In genomic region chr7:107661081-107661864, GRCh38 we compare ENCODE assay signal across 8 cellular contexts. TPM values are rescaled to one million over a fixed set of nuclear protein-coding genes. Genes with fewer than 3 reads are reported as not detected.
A peak's percentile ranks its signal among the peaks of the same experiment; 100 is the strongest.
DNase-seq lines count a peak whose midpoint lies in the region; ATAC-seq and TF ChIP-seq lines count a peak whose summit lies in the region.

No MANE protein-coding gene starts in this region.

- peaks cover 12% of the 10 kb centered on the region for H3K27me3 Mint-ChIP-seq in endothelial cell (ENCODE audit: unreplicated experiment)

- H3K36me3 Mint-ChIP-seq in endothelial cell (ENCODE audit: low read depth, unreplicated experiment), result no peaks in the 10 kb centered on the region

- ATAC-seq in GM19397 (IDR thresholded peaks at IDR 0.05; ENCODE audit: unreplicated experiment), result peak; percentile 49
- no peak for ATAC-seq in HG02610 (IDR thresholded peaks at IDR 0.05; ENCODE audit: unreplicated experiment)

- H3K4me3 ChIP-seq in BJ (ENCODE audit: low read depth, low read length) (peak overlapping the region; percentile 54), muscle layer of colon (ENCODE audit: low read depth in 1 of 2, low read length in 2 of 2) (peak overlapping the region; percentile 61 to 71), suprapubic skin (peak overlapping the region; percentile 55)

- H3K9me3 Mint-ChIP-seq in endothelial cell (ENCODE audit: unreplicated experiment), result no peaks in the 10 kb centered on the region

- H3K4me3 Mint-ChIP-seq in endothelial cell (ENCODE audit: unreplicated experiment), result peak overlapping the region; percentile 88

- H3K27ac ChIP-seq in muscle layer of colon (ENCODE audit: low read depth, low read length) (no peak overlapping the region), suprapubic skin (no peak overlapping the region)

- H3K9ac ChIP-seq in muscle layer of colon (ENCODE audit: low read length), result no peak overlapping the region

- WGBS in suprapubic skin, result 0% methylated on average over 10 of the region's 73 CpGs

- no peak overlapping the region for H3K27ac Mint-ChIP-seq in endothelial cell (ENCODE audit: unreplicated experiment)

- H3K27me3 ChIP-seq in BJ (ENCODE audit: control insufficient read depth, insufficient read depth, low read length) (peaks cover 16% of the 10 kb centered on the region), muscle layer of colon (ENCODE audit: control insufficient read depth in 1 of 2, insufficient read depth in 2 of 2, low read length in 2 of 2) (peaks cover 13 to 30% of the 10 kb centered on the region in 2 donors), suprapubic skin (peaks cover 51% of the 10 kb centered on the region)

- no peaks in the 10 kb centered on the region for H3K9me3 ChIP-seq in muscle layer of colon (ENCODE audit: low read length)
- no peaks in the 10 kb centered on the region for H3K9me3 ChIP-seq in suprapubic skin

- POLR2A ChIA-PET in BJ (lab: Charles Lee), result interaction anchor here (0.6 kb wide), 1 partner anchor 129 kb away, joined by 3 read pairs; no protein-coding TSS in a partner anchor

- no peak for DNase-seq in BJ (ENCODE audit: low read depth)
- peak; percentile 63 for DNase-seq in NCI-H1105 (lab: John Stamatoyannopoulos, UW)
- peak; percentile 56 to 63 for DNase-seq in activated CD4-positive, alpha-beta T cell treated with anti-CD3 and anti-CD28 coated beads, Interleukin-2, amount 50 U/mL, for 48 hours
- DNase-seq in endothelial cell (ENCODE audit: low spot score), result peak; percentile 53
- peak in 1 of 2 donors; percentile 57 for DNase-seq in suprapubic skin (ENCODE audit: low spot score in 2 of 2)

- TF ChIP-seq CTCF in BJ (IDR thresholded peaks at IDR 0.05; ENCODE audit: insufficient read depth, low read depth, low read length) (peak; percentile 34; the same call in 1 of the 2 replicates), endothelial cell (IDR thresholded peaks at IDR 0.05; ENCODE audit: unreplicated experiment) (no peak), suprapubic skin (IDR thresholded peaks at IDR 0.05) (no peak)

- H3K4me1 Mint-ChIP-seq in endothelial cell (ENCODE audit: unreplicated experiment), result peaks cover 8% of the 10 kb centered on the region

- TF ChIP-seq POLR2A in suprapubic skin (IDR thresholded peaks at IDR 0.05), result no peak

- H3K36me3 ChIP-seq in BJ (ENCODE audit: control insufficient read depth, insufficient read depth, low read length), result no peaks in the 10 kb centered on the region
- no peaks in the 10 kb centered on the region for H3K36me3 ChIP-seq in muscle layer of colon (ENCODE audit: insufficient read depth, low read length)
- no peaks in the 10 kb centered on the region for H3K36me3 ChIP-seq in suprapubic skin

- H3K4me1 ChIP-seq in muscle layer of colon (ENCODE audit: insufficient read depth, low read length), result peaks cover 4% of the 10 kb centered on the region
- peaks cover 19% of the 10 kb centered on the region for H3K4me1 ChIP-seq in suprapubic skin

- CTCF ChIA-PET in BJ (lab: Yijun Ruan, JAX), result interaction anchor here (0.7 to 1.1 kb wide), 4 partner anchors 9 to 59 kb away, joined by 3 to 5 read pairs (median 4); no protein-coding TSS in a partner anchor

- no peak for TF ChIP-seq EP300 in suprapubic skin (IDR thresholded peaks at IDR 0.05)

RNA-seq across cellular contexts. Expression of gene SLC26A4, which starts 0.6 kb away (rescaled TPM):
- 0.12 and 0.25 TPM in 2 replicates for polyA plus RNA-seq in BJ (2011; rRNA removed)
- polyA minus RNA-seq in BJ (2011; rRNA and poly(A)+ RNA removed), result 0.15 and 0.47 TPM in 2 replicates
- total RNA-seq in endothelial cell (ENCODE audit: unreplicated experiment) (0.67 TPM), suprapubic skin (under 1 TPM in 3 of 4 donors, not detected in 1; 0.13 to 0.26 (median 0.24) TPM)
